17 cellular contexts compared by ENCODE assay signal in genomic region chr1:242211254-242212022, GRCh38.
"Had no signal": no experiment of that assay in that cellular context is flagged by ENCODE, and none has a peak within 500 bp of the region (broad histone marks: within the 10 kb centered on the region; RNA-seq: fewer than 3 reads in every experiment).

No MANE protein-coding gene starts in this region.

- ATAC-seq: activated CD8-positive, alpha-beta T cell treated with anti-CD3 and anti-CD28 coated beads for 36 hours; activated T-cell treated with anti-CD3 and anti-CD28 coated beads, Interleukin-2, amount 50 U/mL, for 4 hours; gastrocnemius medialis; lower lobe of right lung; stimulated activated naive CD8-positive, alpha-beta T cell treated with anti-CD3 and anti-CD28 coated beads, Interleukin-15, amount 100 ng/mL, for 72 hours had no signal

- H3K4me1 ChIP-seq: gastrocnemius medialis, lower lobe of right lung, sigmoid colon, spleen had no signal

- H3K9me3 ChIP-seq: gastrocnemius medialis, lower lobe of right lung had no signal

- DNase-seq: activated B cell treated with CpG ODN at 0.5 μM for 24 hours; activated CD4-positive, alpha-beta T cell treated with anti-CD3 and anti-CD28 coated beads for 48 hours; activated CD8-positive, alpha-beta T cell treated with anti-CD3 and anti-CD28 coated beads for 36 hours; activated effector memory CD4-positive, alpha-beta T cell treated with Interleukin-2 at 50 U/mL for 16 hours; activated naive CD4-positive, alpha-beta T cell treated with anti-CD3 and anti-CD28 coated beads, Interleukin-2, amount 50 U/mL, for 16 hours; activated T-cell treated with anti-CD3 and anti-CD28 coated beads, Interleukin-2, amount 50 U/mL, for 4 hours; erythroblast; gastrocnemius medialis; lower lobe of right lung; midbrain; sigmoid colon; spleen; stimulated activated naive CD8-positive, alpha-beta T cell treated with anti-CD3 and anti-CD28 coated beads, Interleukin-15, amount 100 ng/mL, for 72 hours had no signal

- H3K27ac ChIP-seq: cardiac muscle cell, gastrocnemius medialis, lower lobe of right lung, sigmoid colon, spleen had no signal

- H3K4me3 Mint-ChIP-seq: activated B cell treated with CpG ODN at 0.5 μM for 24 hours; activated CD8-positive, alpha-beta T cell treated with anti-CD3 and anti-CD28 coated beads for 36 hours; activated T-cell treated with anti-CD3 and anti-CD28 coated beads, Interleukin-2, amount 50 U/mL, for 4 hours; neural crest cell; stimulated activated naive CD8-positive, alpha-beta T cell treated with anti-CD3 and anti-CD28 coated beads, Interleukin-15, amount 100 ng/mL, for 72 hours; T-helper 1 cell treated with Interleukin-12 subunit alpha and Interleukin-12 subunit beta and Interleukin-4 antibody, amounts not matched to agents 30 μg/mL and 1 μg/mL, for 36 hours; type B pancreatic cell had no signal

- H3K36me3 ChIP-seq: cardiac muscle cell, gastrocnemius medialis, lower lobe of right lung, sigmoid colon, spleen had no signal

- H3K9me3 Mint-ChIP-seq: activated CD8-positive, alpha-beta T cell treated with anti-CD3 and anti-CD28 coated beads for 36 hours had no signal

- H3K36me3 Mint-ChIP-seq: type B pancreatic cell had no signal

- H3K4me3 ChIP-seq: cardiac muscle cell, gastrocnemius medialis, lower lobe of right lung, sigmoid colon, spleen had no signal

- H3K4me1 Mint-ChIP-seq: activated B cell treated with CpG ODN at 0.5 μM for 24 hours; stimulated activated naive CD8-positive, alpha-beta T cell treated with anti-CD3 and anti-CD28 coated beads, Interleukin-15, amount 100 ng/mL, for 72 hours had no signal

- H3K27ac Mint-ChIP-seq: activated B cell treated with CpG ODN at 0.5 μM for 24 hours; activated CD8-positive, alpha-beta T cell treated with anti-CD3 and anti-CD28 coated beads for 36 hours; stimulated activated naive CD8-positive, alpha-beta T cell treated with anti-CD3 and anti-CD28 coated beads, Interleukin-15, amount 100 ng/mL, for 72 hours; T-helper 1 cell treated with Interleukin-12 subunit alpha and Interleukin-12 subunit beta and Interleukin-4 antibody, amounts not matched to agents 30 μg/mL and 1 μg/mL, for 36 hours; type B pancreatic cell had no signal

- H3K27me3 ChIP-seq: cardiac muscle cell, gastrocnemius medialis, sigmoid colon, spleen had no signal
